In the genomic region with DNA sequence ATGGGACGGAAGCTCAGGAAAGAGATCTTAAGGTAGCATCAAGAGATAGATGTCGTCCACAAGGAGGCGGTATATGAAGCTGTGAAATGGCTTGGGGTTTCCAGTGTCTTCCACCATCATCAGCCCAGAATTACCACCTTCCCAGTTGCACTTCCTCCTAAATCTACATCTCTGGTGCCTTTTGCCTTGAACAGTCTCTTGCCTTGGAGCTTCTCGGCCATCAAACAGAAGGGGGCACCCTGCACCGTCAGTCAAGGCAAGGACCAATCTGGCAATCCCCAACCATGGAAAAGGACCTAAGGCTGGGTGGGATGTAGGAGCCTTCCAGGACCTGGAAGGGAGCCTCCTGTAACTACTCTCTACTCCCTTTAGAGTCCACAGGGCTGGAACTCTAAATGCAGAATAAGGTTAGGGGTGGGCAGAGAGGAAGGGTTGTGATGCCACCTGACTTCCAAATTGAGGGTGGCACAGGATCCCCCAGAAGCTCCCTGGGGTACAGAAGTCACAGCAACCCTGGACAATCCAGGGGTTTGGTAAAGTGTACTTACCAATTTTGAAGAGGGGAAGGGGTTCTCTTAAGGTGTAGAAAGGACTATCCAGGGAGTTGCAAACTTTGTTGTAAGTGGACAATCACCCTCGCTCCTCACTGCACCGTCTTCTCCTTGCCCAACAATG, we compare ENCODE assay signal across 8 cellular contexts. TPM values are rescaled to one million over a fixed set of nuclear protein-coding genes. Genes with fewer than 3 reads are reported as not detected.
DNase-seq lines count a peak whose midpoint lies in the region; ATAC-seq, FAIRE-seq and TF ChIP-seq lines count a peak whose summit lies in the region.

No MANE protein-coding gene starts in this region.

- H3K36me3 Mint-ChIP-seq in neural progenitor cell: no peaks in the 10 kb centered on the region

- H3K27ac ChIP-seq in colonic mucosa: no peak overlapping the region
- H3K27ac ChIP-seq in neural progenitor cell: no peak overlapping the region

- no peak for FAIRE-seq in frontal cortex (lab: Jason Lieb, UNC)

- H3K4me1 Mint-ChIP-seq in neural progenitor cell: peaks cover 15% of the 10 kb centered on the region

- no peaks in the 10 kb centered on the region for H3K27me3 ChIP-seq in Loucy (ENCODE audit: insufficient read depth, low read length, poor library complexity, severe bottlenecking)
- H3K27me3 ChIP-seq in colonic mucosa: peaks cover 11% of the 10 kb centered on the region
- peaks cover 53% of the 10 kb centered on the region for H3K27me3 ChIP-seq in neural progenitor cell

- no peaks in the 10 kb centered on the region for H3F3A ChIP-seq in Loucy (ENCODE audit: low read depth)
- no peaks in the 10 kb centered on the region for H3F3A ChIP-seq in neural progenitor cell (ENCODE audit: low read depth)

- no peaks in the 10 kb centered on the region for H3K4me1 ChIP-seq in Loucy (ENCODE audit: insufficient read depth, low read length, poor library complexity, severe bottlenecking)
- no peaks in the 10 kb centered on the region for H3K4me1 ChIP-seq in colonic mucosa
- H3K4me1 ChIP-seq in neural progenitor cell: peaks cover 13% of the 10 kb centered on the region

- no peak overlapping the region for H3K4me2 ChIP-seq in Loucy (ENCODE audit: low read depth, low read length, poor library complexity, severe bottlenecking)
- peak overlapping the region; percentile 93 for H3K4me2 ChIP-seq in neural progenitor cell

- H3K9me2 ChIP-seq in Loucy (replicated peaks; ENCODE audit: low read depth, low read length): no peaks in the 10 kb centered on the region

- no peak for ATAC-seq in HG02870 (IDR thresholded peaks at IDR 0.05; ENCODE audit: unreplicated experiment)
- no peak for ATAC-seq in GM21390 (IDR thresholded peaks at IDR 0.05; ENCODE audit: unreplicated experiment)

- peak overlapping the region; percentile 83 for H3K4me3 Mint-ChIP-seq in neural progenitor cell

- H3K79me2 ChIP-seq in Loucy (ENCODE audit: insufficient read depth, low read length) (no peaks in the 10 kb centered on the region), neural progenitor cell (ENCODE audit: low read depth) (no peaks in the 10 kb centered on the region)

- H3K36me3 ChIP-seq in Loucy (ENCODE audit: insufficient read depth, low read length) (no peaks in the 10 kb centered on the region), colonic mucosa (no peaks in the 10 kb centered on the region), neural progenitor cell (no peaks in the 10 kb centered on the region)

- H3K9ac ChIP-seq in Loucy (ENCODE audit: low read depth, low read length, poor library complexity, severe bottlenecking) (no peak overlapping the region), colonic mucosa (ENCODE audit: low read depth in 2 of 2, low read length in 2 of 2) (no peak overlapping the region), neural progenitor cell (no peak overlapping the region)

- peaks cover 24% of the 10 kb centered on the region for H3K27me3 Mint-ChIP-seq in neural progenitor cell (ENCODE audit: insufficient read depth, low read depth)

- H2AFZ ChIP-seq in Loucy (ENCODE audit: low read length) (no peak overlapping the region), neural progenitor cell (replicated peaks) (peak overlapping the region; percentile 89)

- H3K4me3 ChIP-seq in GM12864 (ENCODE audit: low read depth, low read length) (no peak overlapping the region), Loucy (ENCODE audit: low read length, poor library complexity, severe bottlenecking) (no peak overlapping the region), colonic mucosa (no peak overlapping the region), neural progenitor cell (peak overlapping the region; percentile 62)

- intact Hi-C loops in colonic mucosa (cut with DNase I): no loop called here

- no peaks in the 10 kb centered on the region for H4K20me1 ChIP-seq in Loucy (ENCODE audit: insufficient read depth, low read length, poor library complexity, severe bottlenecking)
- H4K20me1 ChIP-seq in neural progenitor cell (ENCODE audit: low read depth): no peaks in the 10 kb centered on the region

- H3K27ac Mint-ChIP-seq in neural progenitor cell: no peak overlapping the region

- DNase-seq in GM12864 (ENCODE audit: low read depth) (peak; percentile 31), colonic mucosa (peak; percentile 20), neural progenitor cell (ENCODE audit: low spot score) (peak; percentile 64), frontal cortex (ENCODE audit: low spot score in 2 of 2) (no peak)
- no peak for DNase-seq in activated T-cell treated with anti-CD3 and anti-CD28 coated beads, Interleukin-2, amount 50 U/mL, for 1 hour

- H3K9me3 Mint-ChIP-seq in neural progenitor cell: peaks cover 4% of the 10 kb centered on the region

- H3K9me3 ChIP-seq in Loucy (ENCODE audit: insufficient read depth, low read depth, low read length): no peaks in the 10 kb centered on the region
- H3K9me3 ChIP-seq in colonic mucosa: no peaks in the 10 kb centered on the region
- no peaks in the 10 kb centered on the region for H3K9me3 ChIP-seq in neural progenitor cell (ENCODE audit: low read depth)

- TF ChIP-seq CTCF in GM12864 (IDR thresholded peaks at IDR 0.05; ENCODE audit: low read depth, low read length, missing control alignments) (peak; percentile 57), Loucy (conservative IDR thresholded peaks at IDR 0.05; ENCODE audit: low read length) (peak; percentile 44), colonic mucosa (IDR thresholded peaks at IDR 0.05) (no peak), neural progenitor cell (IDR thresholded peaks at IDR 0.05) (peak; percentile 57)

RNA-seq across cellular contexts. Expression of a gene that starts 1.0 kb away (rescaled TPM):
- total RNA-seq in colonic mucosa: 1 to 10 TPM in 1 of 2 donors, under 1 TPM in 1; 0.17 to 1.1 TPM
- 2.1 and 4.4 TPM in 2 replicates for total RNA-seq in neural progenitor cell (ENCODE audit: low replicate concordance)
- 21.2 TPM for total RNA-seq in frontal cortex

Comparison
In these comparisons a context has a peak if more than half of its experiments do, and no peak if none do; other contexts are left out.
1. DNase-seq: peak in GM12864 (single experiment), colonic mucosa (single experiment) and neural progenitor cell (single experiment); none in activated T-cell treated with anti-CD3 and anti-CD28 coated beads, Interleukin-2, amount 50 U/mL, for 1 hour (single experiment) and frontal cortex (0 of 2).